Comparison of ENCODE assay signal across 1 cellular context in the genomic region with DNA sequence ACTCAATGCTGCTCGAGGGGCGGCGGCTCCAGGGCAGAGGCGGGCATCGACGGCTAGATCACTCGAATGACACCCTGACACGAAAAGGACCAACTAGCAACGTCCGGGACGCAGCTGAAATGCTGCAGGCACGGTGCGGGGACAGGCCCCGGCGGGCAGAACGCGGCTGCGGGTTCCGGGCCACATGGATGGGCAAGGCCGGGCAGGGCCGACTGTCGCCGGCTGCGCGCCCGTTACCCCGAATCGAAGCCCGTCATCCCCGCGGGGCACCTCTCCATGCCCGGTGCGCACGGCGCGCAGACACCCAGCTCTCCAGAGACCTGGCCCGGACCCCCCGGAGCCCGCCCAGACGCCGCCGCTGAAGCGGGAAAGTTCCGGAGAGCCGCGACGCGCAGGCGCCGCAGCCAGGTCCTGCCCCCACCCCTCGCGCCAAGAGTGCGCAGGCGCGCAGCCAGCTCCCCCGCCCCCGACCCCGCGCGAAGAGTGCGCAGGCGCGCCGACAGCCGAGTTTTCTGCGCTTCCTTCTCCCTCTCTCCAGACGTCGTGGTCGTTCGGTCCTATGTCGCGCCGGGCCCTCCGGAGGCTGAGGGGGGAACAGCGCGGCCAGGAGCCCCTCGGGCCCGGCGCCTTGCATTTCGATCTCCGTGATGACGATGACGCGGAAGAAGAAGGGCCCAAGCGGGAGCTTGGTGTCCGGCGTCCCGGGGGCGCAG.
TF ChIP-seq lines count a peak whose summit lies in the region.

A gene with protein sequence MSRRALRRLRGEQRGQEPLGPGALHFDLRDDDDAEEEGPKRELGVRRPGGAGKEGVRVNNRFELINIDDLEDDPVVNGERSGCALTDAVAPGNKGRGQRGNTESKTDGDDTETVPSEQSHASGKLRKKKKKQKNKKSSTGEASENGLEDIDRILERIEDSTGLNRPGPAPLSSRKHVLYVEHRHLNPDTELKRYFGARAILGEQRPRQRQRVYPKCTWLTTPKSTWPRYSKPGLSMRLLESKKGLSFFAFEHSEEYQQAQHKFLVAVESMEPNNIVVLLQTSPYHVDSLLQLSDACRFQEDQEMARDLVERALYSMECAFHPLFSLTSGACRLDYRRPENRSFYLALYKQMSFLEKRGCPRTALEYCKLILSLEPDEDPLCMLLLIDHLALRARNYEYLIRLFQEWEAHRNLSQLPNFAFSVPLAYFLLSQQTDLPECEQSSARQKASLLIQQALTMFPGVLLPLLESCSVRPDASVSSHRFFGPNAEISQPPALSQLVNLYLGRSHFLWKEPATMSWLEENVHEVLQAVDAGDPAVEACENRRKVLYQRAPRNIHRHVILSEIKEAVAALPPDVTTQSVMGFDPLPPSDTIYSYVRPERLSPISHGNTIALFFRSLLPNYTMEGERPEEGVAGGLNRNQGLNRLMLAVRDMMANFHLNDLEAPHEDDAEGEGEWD (plus strand): TSS at position 484 of the 713 bp plus-strand sequence. CDS start 76 bp downstream, at position 560.

TF ChIP-seq in HepG2, 621 proteins besides CTCF, POLR2A, EP300 and RAD21 (continues in another document):
- TF ChIP-seq, protein P1, sequence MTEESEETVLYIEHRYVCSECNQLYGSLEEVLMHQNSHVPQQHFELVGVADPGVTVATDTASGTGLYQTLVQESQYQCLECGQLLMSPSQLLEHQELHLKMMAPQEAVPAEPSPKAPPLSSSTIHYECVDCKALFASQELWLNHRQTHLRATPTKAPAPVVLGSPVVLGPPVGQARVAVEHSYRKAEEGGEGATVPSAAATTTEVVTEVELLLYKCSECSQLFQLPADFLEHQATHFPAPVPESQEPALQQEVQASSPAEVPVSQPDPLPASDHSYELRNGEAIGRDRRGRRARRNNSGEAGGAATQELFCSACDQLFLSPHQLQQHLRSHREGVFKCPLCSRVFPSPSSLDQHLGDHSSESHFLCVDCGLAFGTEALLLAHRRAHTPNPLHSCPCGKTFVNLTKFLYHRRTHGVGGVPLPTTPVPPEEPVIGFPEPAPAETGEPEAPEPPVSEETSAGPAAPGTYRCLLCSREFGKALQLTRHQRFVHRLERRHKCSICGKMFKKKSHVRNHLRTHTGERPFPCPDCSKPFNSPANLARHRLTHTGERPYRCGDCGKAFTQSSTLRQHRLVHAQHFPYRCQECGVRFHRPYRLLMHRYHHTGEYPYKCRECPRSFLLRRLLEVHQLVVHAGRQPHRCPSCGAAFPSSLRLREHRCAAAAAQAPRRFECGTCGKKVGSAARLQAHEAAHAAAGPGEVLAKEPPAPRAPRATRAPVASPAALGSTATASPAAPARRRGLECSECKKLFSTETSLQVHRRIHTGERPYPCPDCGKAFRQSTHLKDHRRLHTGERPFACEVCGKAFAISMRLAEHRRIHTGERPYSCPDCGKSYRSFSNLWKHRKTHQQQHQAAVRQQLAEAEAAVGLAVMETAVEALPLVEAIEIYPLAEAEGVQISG (CRISPR knock-in tag; IDR thresholded peaks at IDR 0.05): 0 out of 2 replicates have a peak, but pooled peaks have one; percentile 71
- TF ChIP-seq, protein P2, sequence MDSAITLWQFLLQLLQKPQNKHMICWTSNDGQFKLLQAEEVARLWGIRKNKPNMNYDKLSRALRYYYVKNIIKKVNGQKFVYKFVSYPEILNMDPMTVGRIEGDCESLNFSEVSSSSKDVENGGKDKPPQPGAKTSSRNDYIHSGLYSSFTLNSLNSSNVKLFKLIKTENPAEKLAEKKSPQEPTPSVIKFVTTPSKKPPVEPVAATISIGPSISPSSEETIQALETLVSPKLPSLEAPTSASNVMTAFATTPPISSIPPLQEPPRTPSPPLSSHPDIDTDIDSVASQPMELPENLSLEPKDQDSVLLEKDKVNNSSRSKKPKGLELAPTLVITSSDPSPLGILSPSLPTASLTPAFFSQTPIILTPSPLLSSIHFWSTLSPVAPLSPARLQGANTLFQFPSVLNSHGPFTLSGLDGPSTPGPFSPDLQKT (CRISPR knock-in tag; IDR thresholded peaks at IDR 0.05; ENCODE audit: borderline replicate concordance): peak; percentile 74; the same call in 1 of the 2 replicates
- TF ChIP-seq KAT7 (CRISPR knock-in tag; IDR thresholded peaks at IDR 0.05; ENCODE audit: borderline replicate concordance): peak; percentile 17; the same call in 1 of the 2 replicates
- TF ChIP-seq, protein P3, sequence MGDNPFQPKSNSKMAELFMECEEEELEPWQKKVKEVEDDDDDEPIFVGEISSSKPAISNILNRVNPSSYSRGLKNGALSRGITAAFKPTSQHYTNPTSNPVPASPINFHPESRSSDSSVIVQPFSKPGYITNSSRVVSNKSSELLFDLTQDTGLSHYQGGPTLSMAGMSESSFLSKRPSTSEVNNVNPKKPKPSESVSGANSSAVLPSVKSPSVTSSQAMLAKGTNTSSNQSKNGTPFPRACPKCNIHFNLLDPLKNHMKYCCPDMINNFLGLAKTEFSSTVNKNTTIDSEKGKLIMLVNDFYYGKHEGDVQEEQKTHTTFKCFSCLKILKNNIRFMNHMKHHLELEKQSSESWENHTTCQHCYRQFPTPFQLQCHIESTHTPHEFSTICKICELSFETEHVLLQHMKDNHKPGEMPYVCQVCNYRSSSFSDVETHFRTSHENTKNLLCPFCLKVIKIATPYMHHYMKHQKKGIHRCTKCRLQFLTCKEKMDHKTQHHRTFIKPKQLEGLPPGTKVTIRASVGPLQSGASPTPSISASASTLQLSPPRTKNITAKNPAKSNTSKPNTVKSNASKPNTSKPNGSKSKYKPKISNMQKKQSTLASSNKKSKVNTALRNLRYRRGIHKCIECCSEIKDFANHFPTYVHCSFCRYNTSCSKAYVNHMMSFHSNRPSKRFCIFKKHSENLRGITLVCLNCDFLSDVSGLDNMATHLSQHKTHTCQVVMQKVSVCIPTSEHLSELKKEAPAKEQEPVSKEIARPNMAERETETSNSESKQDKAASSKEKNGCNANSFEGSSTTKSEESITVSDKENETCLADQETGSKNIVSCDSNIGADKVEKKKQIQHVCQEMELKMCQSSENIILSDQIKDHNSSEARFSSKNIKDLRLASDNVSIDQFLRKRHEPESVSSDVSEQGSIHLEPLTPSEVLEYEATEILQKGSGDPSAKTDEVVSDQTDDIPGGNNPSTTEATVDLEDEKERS (CRISPR knock-in tag; IDR thresholded peaks at IDR 0.05): no peak
- TF ChIP-seq DNMT1 (CRISPR knock-in tag; IDR thresholded peaks at IDR 0.05): no peak
- peak; percentile 22; the same call in 1 of the 2 replicates for TF ChIP-seq FOXM1 (CRISPR knock-in tag; IDR thresholded peaks at IDR 0.05)
- no peak for TF ChIP-seq NFE2L2 (IDR thresholded peaks at IDR 0.05; ENCODE audit: low read length)
- no peak for TF ChIP-seq CCAR2 (optimal IDR thresholded peaks at IDR 0.05; ENCODE audit: low read depth, low read length)
- TF ChIP-seq DMAP1 (CRISPR knock-in tag; IDR thresholded peaks at IDR 0.05): peak; percentile 85
- TF ChIP-seq HOXA3 (CRISPR knock-in tag; IDR thresholded peaks at IDR 0.05): peak; percentile 53
- no peak; the same call in 1 of the 2 replicates for TF ChIP-seq ZNF251 (CRISPR knock-in tag; IDR thresholded peaks at IDR 0.05)
- TF ChIP-seq, protein P4, sequence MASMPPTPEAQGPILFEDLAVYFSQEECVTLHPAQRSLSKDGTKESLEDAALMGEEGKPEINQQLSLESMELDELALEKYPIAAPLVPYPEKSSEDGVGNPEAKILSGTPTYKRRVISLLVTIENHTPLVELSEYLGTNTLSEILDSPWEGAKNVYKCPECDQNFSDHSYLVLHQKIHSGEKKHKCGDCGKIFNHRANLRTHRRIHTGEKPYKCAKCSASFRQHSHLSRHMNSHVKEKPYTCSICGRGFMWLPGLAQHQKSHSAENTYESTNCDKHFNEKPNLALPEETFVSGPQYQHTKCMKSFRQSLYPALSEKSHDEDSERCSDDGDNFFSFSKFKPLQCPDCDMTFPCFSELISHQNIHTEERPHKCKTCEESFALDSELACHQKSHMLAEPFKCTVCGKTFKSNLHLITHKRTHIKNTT (CRISPR knock-in tag; IDR thresholded peaks at IDR 0.05): no peak
- peak; percentile 62 for TF ChIP-seq MAZ (IDR thresholded peaks at IDR 0.05; ENCODE audit: borderline replicate concordance, low read depth, low read length)
- no peak; the same call in 1 of the 2 replicates for TF ChIP-seq MAZ (CRISPR knock-in tag; IDR thresholded peaks at IDR 0.05; ENCODE audit: low read depth)
- TF ChIP-seq ZNF143 (CRISPR knock-in tag; IDR thresholded peaks at IDR 0.05): no peak
- TF ChIP-seq KDM5A (IDR thresholded peaks at IDR 0.05; ENCODE audit: borderline replicate concordance, low read length): peak; percentile 77; the same call in 1 of the 2 replicates
- TF ChIP-seq, protein P5, sequence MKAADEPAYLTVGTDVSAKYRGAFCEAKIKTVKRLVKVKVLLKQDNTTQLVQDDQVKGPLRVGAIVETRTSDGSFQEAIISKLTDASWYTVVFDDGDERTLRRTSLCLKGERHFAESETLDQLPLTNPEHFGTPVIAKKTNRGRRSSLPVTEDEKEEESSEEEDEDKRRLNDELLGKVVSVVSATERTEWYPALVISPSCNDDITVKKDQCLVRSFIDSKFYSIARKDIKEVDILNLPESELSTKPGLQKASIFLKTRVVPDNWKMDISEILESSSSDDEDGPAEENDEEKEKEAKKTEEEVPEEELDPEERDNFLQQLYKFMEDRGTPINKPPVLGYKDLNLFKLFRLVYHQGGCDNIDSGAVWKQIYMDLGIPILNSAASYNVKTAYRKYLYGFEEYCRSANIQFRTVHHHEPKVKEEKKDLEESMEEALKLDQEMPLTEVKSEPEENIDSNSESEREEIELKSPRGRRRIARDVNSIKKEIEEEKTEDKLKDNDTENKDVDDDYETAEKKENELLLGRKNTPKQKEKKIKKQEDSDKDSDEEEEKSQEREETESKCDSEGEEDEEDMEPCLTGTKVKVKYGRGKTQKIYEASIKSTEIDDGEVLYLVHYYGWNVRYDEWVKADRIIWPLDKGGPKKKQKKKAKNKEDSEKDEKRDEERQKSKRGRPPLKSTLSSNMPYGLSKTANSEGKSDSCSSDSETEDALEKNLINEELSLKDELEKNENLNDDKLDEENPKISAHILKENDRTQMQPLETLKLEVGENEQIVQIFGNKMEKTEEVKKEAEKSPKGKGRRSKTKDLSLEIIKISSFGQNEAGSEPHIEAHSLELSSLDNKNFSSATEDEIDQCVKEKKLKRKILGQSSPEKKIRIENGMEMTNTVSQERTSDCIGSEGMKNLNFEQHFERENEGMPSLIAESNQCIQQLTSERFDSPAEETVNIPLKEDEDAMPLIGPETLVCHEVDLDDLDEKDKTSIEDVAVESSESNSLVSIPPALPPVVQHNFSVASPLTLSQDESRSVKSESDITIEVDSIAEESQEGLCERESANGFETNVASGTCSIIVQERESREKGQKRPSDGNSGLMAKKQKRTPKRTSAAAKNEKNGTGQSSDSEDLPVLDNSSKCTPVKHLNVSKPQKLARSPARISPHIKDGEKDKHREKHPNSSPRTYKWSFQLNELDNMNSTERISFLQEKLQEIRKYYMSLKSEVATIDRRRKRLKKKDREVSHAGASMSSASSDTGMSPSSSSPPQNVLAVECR (CRISPR knock-in tag; IDR thresholded peaks at IDR 0.05; ENCODE audit: borderline replicate concordance): peak; percentile 86
- no peak for TF ChIP-seq CHD2 (IDR thresholded peaks at IDR 0.05; ENCODE audit: low read depth, low read length)
- TF ChIP-seq, protein P6, sequence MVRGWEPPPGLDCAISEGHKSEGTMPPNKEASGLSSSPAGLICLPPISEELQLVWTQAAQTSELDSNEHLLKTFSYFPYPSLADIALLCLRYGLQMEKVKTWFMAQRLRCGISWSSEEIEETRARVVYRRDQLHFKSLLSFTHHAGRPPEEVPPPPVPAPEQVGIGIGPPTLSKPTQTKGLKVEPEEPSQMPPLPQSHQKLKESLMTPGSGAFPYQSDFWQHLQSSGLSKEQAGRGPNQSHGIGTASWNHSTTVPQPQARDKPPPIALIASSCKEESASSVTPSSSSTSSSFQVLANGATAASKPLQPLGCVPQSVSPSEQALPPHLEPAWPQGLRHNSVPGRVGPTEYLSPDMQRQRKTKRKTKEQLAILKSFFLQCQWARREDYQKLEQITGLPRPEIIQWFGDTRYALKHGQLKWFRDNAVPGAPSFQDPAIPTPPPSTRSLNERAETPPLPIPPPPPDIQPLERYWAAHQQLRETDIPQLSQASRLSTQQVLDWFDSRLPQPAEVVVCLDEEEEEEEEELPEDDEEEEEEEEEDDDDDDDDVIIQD (CRISPR knock-in tag; IDR thresholded peaks at IDR 0.05; ENCODE audit: low read depth): no peak
- TF ChIP-seq, protein P7, sequence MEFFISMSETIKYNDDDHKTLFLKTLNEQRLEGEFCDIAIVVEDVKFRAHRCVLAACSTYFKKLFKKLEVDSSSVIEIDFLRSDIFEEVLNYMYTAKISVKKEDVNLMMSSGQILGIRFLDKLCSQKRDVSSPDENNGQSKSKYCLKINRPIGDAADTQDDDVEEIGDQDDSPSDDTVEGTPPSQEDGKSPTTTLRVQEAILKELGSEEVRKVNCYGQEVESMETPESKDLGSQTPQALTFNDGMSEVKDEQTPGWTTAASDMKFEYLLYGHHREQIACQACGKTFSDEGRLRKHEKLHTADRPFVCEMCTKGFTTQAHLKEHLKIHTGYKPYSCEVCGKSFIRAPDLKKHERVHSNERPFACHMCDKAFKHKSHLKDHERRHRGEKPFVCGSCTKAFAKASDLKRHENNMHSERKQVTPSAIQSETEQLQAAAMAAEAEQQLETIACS (CRISPR knock-in tag; IDR thresholded peaks at IDR 0.05): peak; percentile 49; the same call in 1 of the 2 replicates
- TF ChIP-seq HBP1 (CRISPR knock-in tag; IDR thresholded peaks at IDR 0.05; ENCODE audit: low read depth): no peak; the same call in 1 of the 2 replicates
- no peak for TF ChIP-seq ZNF850 (CRISPR knock-in tag; conservative IDR thresholded peaks at IDR 0.05)
- no peak; the same call in 1 of the 2 replicates for TF ChIP-seq MAF1 (CRISPR knock-in tag; IDR thresholded peaks at IDR 0.05; ENCODE audit: borderline replicate concordance)
- no peak; the same call in 1 of the 2 replicates for TF ChIP-seq PPARG (CRISPR knock-in tag; conservative IDR thresholded peaks at IDR 0.05)
- peak; percentile 70; the same call in 1 of the 2 replicates for TF ChIP-seq ZNF75D (CRISPR knock-in tag; IDR thresholded peaks at IDR 0.05; ENCODE audit: borderline replicate concordance)
- TF ChIP-seq, protein P8, sequence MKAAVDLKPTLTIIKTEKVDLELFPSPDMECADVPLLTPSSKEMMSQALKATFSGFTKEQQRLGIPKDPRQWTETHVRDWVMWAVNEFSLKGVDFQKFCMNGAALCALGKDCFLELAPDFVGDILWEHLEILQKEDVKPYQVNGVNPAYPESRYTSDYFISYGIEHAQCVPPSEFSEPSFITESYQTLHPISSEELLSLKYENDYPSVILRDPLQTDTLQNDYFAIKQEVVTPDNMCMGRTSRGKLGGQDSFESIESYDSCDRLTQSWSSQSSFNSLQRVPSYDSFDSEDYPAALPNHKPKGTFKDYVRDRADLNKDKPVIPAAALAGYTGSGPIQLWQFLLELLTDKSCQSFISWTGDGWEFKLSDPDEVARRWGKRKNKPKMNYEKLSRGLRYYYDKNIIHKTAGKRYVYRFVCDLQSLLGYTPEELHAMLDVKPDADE (CRISPR knock-in tag; IDR thresholded peaks at IDR 0.05): 0 out of 2 replicates have a peak, but pooled peaks have one; percentile 49
- TF ChIP-seq ZNF12 (CRISPR knock-in tag; IDR thresholded peaks at IDR 0.05): peak; percentile 51; the same call in 1 of the 2 replicates
- TF ChIP-seq FOXP1 (IDR thresholded peaks at IDR 0.05): no peak
- TF ChIP-seq FOXP1 (CRISPR knock-in tag; IDR thresholded peaks at IDR 0.05): no peak; the same call in 1 of the 2 replicates
- peak; percentile 78 for TF ChIP-seq ZNF33B (CRISPR knock-in tag; IDR thresholded peaks at IDR 0.05)
- TF ChIP-seq SRF (IDR thresholded peaks at IDR 0.05; ENCODE audit: low read depth, low read length): no peak
